Comparison of ENCODE assay signal across 1 cellular context in the genomic region with DNA sequence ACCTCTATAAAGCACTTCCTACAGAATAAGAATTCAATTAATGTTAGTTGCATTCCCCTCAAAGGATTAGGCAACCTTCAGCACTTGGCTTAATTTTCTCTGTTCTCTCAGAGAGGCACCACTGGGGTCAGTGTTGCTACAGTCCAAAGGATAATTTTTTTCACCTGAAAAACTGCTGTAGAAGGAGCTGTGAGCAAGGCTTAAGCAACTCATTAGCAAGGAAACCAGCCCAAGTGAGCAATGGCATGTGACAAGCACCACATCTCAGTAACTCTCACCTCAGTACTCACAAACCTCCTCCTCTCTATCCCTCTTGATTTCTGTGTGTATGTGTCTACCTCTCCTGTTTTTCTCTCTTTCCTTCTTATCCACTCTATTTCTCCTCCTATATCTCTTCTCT.
TF ChIP-seq lines count a peak whose summit lies in the region.

No MANE protein-coding gene starts in this region.

TF ChIP-seq in GM12878, 131 proteins besides CTCF, POLR2A, EP300 and RAD21 (continued from another document):
- TF ChIP-seq, protein P1, sequence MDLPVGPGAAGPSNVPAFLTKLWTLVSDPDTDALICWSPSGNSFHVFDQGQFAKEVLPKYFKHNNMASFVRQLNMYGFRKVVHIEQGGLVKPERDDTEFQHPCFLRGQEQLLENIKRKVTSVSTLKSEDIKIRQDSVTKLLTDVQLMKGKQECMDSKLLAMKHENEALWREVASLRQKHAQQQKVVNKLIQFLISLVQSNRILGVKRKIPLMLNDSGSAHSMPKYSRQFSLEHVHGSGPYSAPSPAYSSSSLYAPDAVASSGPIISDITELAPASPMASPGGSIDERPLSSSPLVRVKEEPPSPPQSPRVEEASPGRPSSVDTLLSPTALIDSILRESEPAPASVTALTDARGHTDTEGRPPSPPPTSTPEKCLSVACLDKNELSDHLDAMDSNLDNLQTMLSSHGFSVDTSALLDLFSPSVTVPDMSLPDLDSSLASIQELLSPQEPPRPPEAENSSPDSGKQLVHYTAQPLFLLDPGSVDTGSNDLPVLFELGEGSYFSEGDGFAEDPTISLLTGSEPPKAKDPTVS (IDR thresholded peaks at IDR 0.05; ENCODE audit: low read depth, low read length) = no peak
- TF ChIP-seq FOS (IDR thresholded peaks at IDR 0.05; ENCODE audit: borderline replicate concordance, extremely low read depth, insufficient read length) = no peak
- TF ChIP-seq MTA2 (IDR thresholded peaks at IDR 0.05; ENCODE audit: low read depth) = 0 out of 2 replicates have a peak, but pooled peaks have one; percentile 16
- peak in 1 of 2 experiments; percentile 36; a peak in 1 of 4 replicates for TF ChIP-seq BHLHE40 (IDR thresholded peaks at IDR 0.05; ENCODE audit: borderline replicate concordance in 1 of 2, low read depth in 2 of 2, low read length in 1 of 2)
- TF ChIP-seq, protein P2, sequence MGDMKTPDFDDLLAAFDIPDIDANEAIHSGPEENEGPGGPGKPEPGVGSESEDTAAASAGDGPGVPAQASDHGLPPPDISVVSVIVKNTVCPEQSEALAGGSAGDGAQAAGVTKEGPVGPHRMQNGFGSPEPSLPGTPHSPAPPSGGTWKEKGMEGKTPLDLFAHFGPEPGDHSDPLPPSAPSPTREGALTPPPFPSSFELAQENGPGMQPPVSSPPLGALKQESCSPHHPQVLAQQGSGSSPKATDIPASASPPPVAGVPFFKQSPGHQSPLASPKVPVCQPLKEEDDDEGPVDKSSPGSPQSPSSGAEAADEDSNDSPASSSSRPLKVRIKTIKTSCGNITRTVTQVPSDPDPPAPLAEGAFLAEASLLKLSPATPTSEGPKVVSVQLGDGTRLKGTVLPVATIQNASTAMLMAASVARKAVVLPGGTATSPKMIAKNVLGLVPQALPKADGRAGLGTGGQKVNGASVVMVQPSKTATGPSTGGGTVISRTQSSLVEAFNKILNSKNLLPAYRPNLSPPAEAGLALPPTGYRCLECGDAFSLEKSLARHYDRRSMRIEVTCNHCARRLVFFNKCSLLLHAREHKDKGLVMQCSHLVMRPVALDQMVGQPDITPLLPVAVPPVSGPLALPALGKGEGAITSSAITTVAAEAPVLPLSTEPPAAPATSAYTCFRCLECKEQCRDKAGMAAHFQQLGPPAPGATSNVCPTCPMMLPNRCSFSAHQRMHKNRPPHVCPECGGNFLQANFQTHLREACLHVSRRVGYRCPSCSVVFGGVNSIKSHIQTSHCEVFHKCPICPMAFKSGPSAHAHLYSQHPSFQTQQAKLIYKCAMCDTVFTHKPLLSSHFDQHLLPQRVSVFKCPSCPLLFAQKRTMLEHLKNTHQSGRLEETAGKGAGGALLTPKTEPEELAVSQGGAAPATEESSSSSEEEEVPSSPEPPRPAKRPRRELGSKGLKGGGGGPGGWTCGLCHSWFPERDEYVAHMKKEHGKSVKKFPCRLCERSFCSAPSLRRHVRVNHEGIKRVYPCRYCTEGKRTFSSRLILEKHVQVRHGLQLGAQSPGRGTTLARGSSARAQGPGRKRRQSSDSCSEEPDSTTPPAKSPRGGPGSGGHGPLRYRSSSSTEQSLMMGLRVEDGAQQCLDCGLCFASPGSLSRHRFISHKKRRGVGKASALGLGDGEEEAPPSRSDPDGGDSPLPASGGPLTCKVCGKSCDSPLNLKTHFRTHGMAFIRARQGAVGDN (IDR thresholded peaks at IDR 0.05) = peak; percentile 28; the same call in 1 of the 2 replicates
- no peak for TF ChIP-seq HDAC6 (IDR thresholded peaks at IDR 0.05; ENCODE audit: unreplicated experiment)
- TF ChIP-seq ZSCAN29 (IDR thresholded peaks at IDR 0.05) = no peak
- no peak for TF ChIP-seq EED (IDR thresholded peaks at IDR 0.05; ENCODE audit: low read depth)
